ENCODE assay signal across 8 cellular contexts in the genomic region with DNA sequence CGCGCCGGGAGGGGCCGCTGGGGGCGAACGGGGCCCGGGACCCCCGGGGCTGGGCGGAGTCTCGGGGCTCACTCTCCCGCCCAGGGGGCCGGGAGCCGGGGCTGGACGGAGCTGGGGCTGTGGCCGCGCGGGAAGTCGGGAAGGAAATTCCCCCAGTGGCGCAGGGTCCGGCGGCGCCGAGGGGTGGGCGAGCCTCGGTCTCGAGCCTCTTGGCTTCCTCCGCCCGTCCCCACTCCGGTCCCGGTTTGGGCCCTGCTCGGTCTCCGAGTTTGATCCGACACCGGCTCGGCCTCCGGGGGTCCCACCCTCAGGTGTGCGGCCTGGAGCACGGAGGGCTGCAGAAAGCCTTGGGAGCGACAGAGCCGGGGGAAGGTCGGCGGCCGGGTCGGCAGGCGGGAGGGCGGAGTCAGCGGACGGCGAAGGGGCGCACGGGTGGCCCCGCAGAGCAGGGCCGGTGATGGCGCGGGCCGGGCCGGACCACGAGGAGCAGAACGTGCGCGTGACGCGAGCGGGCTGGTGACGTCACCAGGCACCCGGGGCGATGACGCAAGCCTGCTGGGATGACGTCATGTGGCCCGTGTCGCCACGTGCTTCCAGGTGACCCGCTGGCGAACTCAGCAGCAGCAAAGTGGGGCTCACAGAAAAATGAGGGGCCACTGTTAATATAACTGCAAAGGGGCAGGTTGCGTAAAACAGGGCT. TPM values are rescaled to one million over a fixed set of nuclear protein-coding genes. Genes with fewer than 3 reads are reported as not detected.
DNase-seq lines count a peak whose midpoint lies in the region; ATAC-seq lines count a peak whose summit lies in the region.

No MANE protein-coding gene starts in this region.

- peak overlapping the region; percentile 83 for H3K9ac ChIP-seq in mesenchymal stem cell (ENCODE audit: low read length)

- peaks cover 16 to 82% of the 10 kb centered on the region in 2 experiments for H3K27me3 ChIP-seq in mesenchymal stem cell (ENCODE audit: control insufficient read depth in 1 of 2, insufficient read depth in 1 of 2, low read length in 2 of 2)

- no peak overlapping the region for H2BK5ac ChIP-seq in mesenchymal stem cell (ENCODE audit: low read depth, low read length, poor library complexity, severe bottlenecking)

- H3K23ac ChIP-seq in mesenchymal stem cell (ENCODE audit: low read length in 2 of 2): peak overlapping the region in 1 of 2 experiments; percentile 94

- H3K9me3 ChIP-seq in mesenchymal stem cell (ENCODE audit: control insufficient read depth, low read length): no peaks in the 10 kb centered on the region

- peak overlapping the region; percentile 71 for H4K8ac ChIP-seq in mesenchymal stem cell (ENCODE audit: low read length)

- H2BK15ac ChIP-seq in mesenchymal stem cell (ENCODE audit: low read depth, poor library complexity, severe bottlenecking): peak overlapping the region; percentile 87

- H2AK5ac ChIP-seq in mesenchymal stem cell (ENCODE audit: low read length, severe bottlenecking): no peak overlapping the region

- peak overlapping the region; percentile 78 for H2AFZ ChIP-seq in mesenchymal stem cell (ENCODE audit: low read depth, low read length)

- under 1% methylated on average over 70 of the region's 75 CpGs for WGBS in mesenchymal stem cell

- H3K4ac ChIP-seq in mesenchymal stem cell (ENCODE audit: low read depth in 1 of 2, low read length in 2 of 2): peak overlapping the region; percentile 85 to 97

- no peak for ATAC-seq in GM19463 (IDR thresholded peaks at IDR 0.05; ENCODE audit: unreplicated experiment)

- peaks cover 55% of the 10 kb centered on the region for H3K4me1 ChIP-seq in mesenchymal stem cell (ENCODE audit: control insufficient read depth, insufficient read depth, low read depth, low read length)

- peak overlapping the region in 1 of 2 experiments; percentile 90 for H2BK12ac ChIP-seq in mesenchymal stem cell (ENCODE audit: low read length in 2 of 2)

- peaks cover 4% of the 10 kb centered on the region for H3K79me1 ChIP-seq in mesenchymal stem cell (replicated peaks; ENCODE audit: low read length, poor library complexity, severe bottlenecking)

- H4K91ac ChIP-seq in mesenchymal stem cell (ENCODE audit: low read length): peak overlapping the region; percentile 80

- DNase-seq in SIG-M5 treated with dmso at 0.1 percent for 504 hours (lab: John Stamatoyannopoulos, UW; ENCODE audit: unreplicated experiment): peak; percentile 30
- no peak for DNase-seq in SIG-M5 (lab: John Stamatoyannopoulos, UW)
- DNase-seq in NCI-H1930 (lab: John Stamatoyannopoulos, UW): peak; percentile 67 to 84
- peak; percentile 49 to 55 for DNase-seq in activated CD8-positive, alpha-beta memory T cell treated with anti-CD3 and anti-CD28 coated beads for 4 hours (ENCODE audit: low read depth in 2 of 2)
- DNase-seq in effector CD4-positive, alpha-beta T cell: peak; percentile 64
- DNase-seq in mesenchymal stem cell: peak; percentile 90
- peak; percentile 40 to 44 for DNase-seq in stimulated activated CD8-positive, alpha-beta memory T cell treated with anti-CD3 and anti-CD28 coated beads, Interleukin-2, amount 100 ng/mL, for 1 hour (ENCODE audit: low read depth in 2 of 2)

- peaks cover 0 to 11% of the 10 kb centered on the region in 2 experiments for H3K36me3 ChIP-seq in mesenchymal stem cell (ENCODE audit: control insufficient read depth in 1 of 2, insufficient read depth in 2 of 2, low read depth in 1 of 2, low read length in 2 of 2)

- peak overlapping the region; percentile 95 for H2BK120ac ChIP-seq in mesenchymal stem cell (ENCODE audit: low read depth, low read length)

- peak overlapping the region; percentile 55 to 71 for H3K4me3 ChIP-seq in mesenchymal stem cell (ENCODE audit: insufficient read depth in 1 of 2, low read depth in 1 of 2, low read length in 2 of 2)

- H3K14ac ChIP-seq in mesenchymal stem cell (ENCODE audit: low read length in 2 of 2): peak overlapping the region in 1 of 2 experiments; percentile 86

- no peak overlapping the region for H3K27ac ChIP-seq in mesenchymal stem cell (ENCODE audit: low read length, poor library complexity, severe bottlenecking)

- H3K4me2 ChIP-seq in mesenchymal stem cell (ENCODE audit: low read length, poor library complexity, severe bottlenecking): peak overlapping the region; percentile 99

- H3K18ac ChIP-seq in mesenchymal stem cell (ENCODE audit: low read depth in 1 of 2, low read length in 2 of 2): peak overlapping the region; percentile 82 to 98

RNA-seq across cellular contexts. Expression of a gene that starts 0.6 kb away (rescaled TPM):
- polyA plus RNA-seq in mesenchymal stem cell (2013, experiment 1 of 2): 28.5 TPM
- 25.8 TPM for polyA plus RNA-seq in mesenchymal stem cell (2013, experiment 2 of 2)

RNA-seq across cellular contexts. Expression of a gene that starts 12.8 kb away (rescaled TPM):
- 70.3 TPM for polyA plus RNA-seq in mesenchymal stem cell (2013, experiment 1 of 2)
- 75.0 TPM for polyA plus RNA-seq in mesenchymal stem cell (2013, experiment 2 of 2)

RNA-seq across cellular contexts. Expression of a gene that starts 18.6 kb away (rescaled TPM):
- not detected for polyA plus RNA-seq in mesenchymal stem cell (2013, experiment 1 of 2)
- not detected for polyA plus RNA-seq in mesenchymal stem cell (2013, experiment 2 of 2)

RNA-seq across cellular contexts. Expression of a gene that starts 19.4 kb away (rescaled TPM):
- 64.9 TPM for polyA plus RNA-seq in mesenchymal stem cell (2013, experiment 1 of 2)
- polyA plus RNA-seq in mesenchymal stem cell (2013, experiment 2 of 2): 62.3 TPM

RNA-seq across cellular contexts. Expression of a gene that starts 34.2 kb away (rescaled TPM):
- polyA plus RNA-seq in mesenchymal stem cell (2013, experiment 1 of 2): 0.75 TPM
- 0.60 TPM for polyA plus RNA-seq in mesenchymal stem cell (2013, experiment 2 of 2)
